15 cellular contexts compared by ENCODE assay signal in the genomic region with DNA sequence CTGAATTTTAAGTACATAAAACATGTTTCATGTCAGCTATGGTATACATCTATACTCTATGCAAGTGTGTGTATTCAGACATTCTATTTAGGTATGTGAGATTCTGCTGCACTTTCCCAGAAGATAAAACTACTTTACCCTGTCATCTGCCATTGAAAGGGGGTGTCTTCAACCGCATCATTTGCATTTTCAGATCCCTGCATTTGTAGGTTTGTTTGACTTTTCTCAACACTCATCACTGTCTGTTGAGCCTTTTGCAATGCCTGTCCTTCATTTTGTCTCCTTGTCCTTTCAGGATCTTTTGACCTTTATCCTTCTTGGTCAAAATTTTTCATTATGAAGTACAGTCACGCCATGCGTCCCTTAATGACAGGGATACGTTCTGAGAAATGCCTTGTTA.
A peak's percentile ranks its signal among the peaks of the same experiment; 100 is the strongest.
DNase-seq lines count a peak whose midpoint lies in the region; ATAC-seq lines count a peak whose summit lies in the region.
"Had no signal": no experiment of that assay in that cellular context is flagged by ENCODE, and none has a peak within 500 bp of the region (broad histone marks: within the 10 kb centered on the region; RNA-seq: fewer than 3 reads in every experiment).

No MANE protein-coding gene starts in this region.

- H3K27ac Mint-ChIP-seq in naive thymus-derived CD8-positive, alpha-beta T cell = no peak overlapping the region
- H3K27ac Mint-ChIP-seq: activated CD4-positive, alpha-beta memory T cell treated with anti-CD3 and anti-CD28 coated beads for 36 hours; stimulated activated naive CD8-positive, alpha-beta T cell treated with anti-CD3 and anti-CD28 coated beads, Interleukin-15, Interleukin-2, amounts not matched to agents 100 ng/mL and 50 ng/mL, for 24 hours had no signal

- intact Hi-C loops in head of caudate nucleus (cut with DNase I) = no loop called here

- peaks cover 0 to 4% (median 1%) of the 10 kb centered on the region in 5 donors for H3K27me3 Mint-ChIP-seq in naive thymus-derived CD8-positive, alpha-beta T cell
- H3K27me3 Mint-ChIP-seq: activated CD4-positive, alpha-beta memory T cell treated with anti-CD3 and anti-CD28 coated beads for 36 hours; stimulated activated naive CD8-positive, alpha-beta T cell treated with anti-CD3 and anti-CD28 coated beads, Interleukin-15, Interleukin-2, amounts not matched to agents 100 ng/mL and 50 ng/mL, for 24 hours had no signal

- POLR2A ChIA-PET in naive thymus-derived CD8-positive, alpha-beta T cell (lab: Charles Lee) = no interaction called here

- DNase-seq in NAMALWA (ENCODE audit: low spot score) = peak; percentile 76
- no peak for DNase-seq in stimulated activated naive CD4-positive, alpha-beta T cell treated with Interleukin-2 at 50 U/mL for 16 hours (lab: John Stamatoyannopoulos, UW)
- DNase-seq in head of caudate nucleus = no peak
- DNase-seq in naive thymus-derived CD8-positive, alpha-beta T cell = no peak
- no peak for DNase-seq in NCI-H146 (lab: John Stamatoyannopoulos, UW)
- DNase-seq: activated CD4-positive, alpha-beta memory T cell treated with anti-CD3 and anti-CD28 coated beads for 36 hours; activated effector memory CD4-positive, alpha-beta T cell treated with Interleukin-2 at 50 U/mL for 16 hours; HCEC 1CT; NCI-H2227 treated with DMSO at 0.1 percent for 48 hours; retina; stimulated activated CD4-positive, alpha-beta T cell treated with anti-CD3 and anti-CD28 coated beads, Interleukin-2, amount 100 ng/mL, for 48 hours had no signal

- H3K4me1 Mint-ChIP-seq in naive thymus-derived CD8-positive, alpha-beta T cell = peaks cover 0 to 40% (median 2%) of the 10 kb centered on the region in 4 donors

- H3K36me3 Mint-ChIP-seq in naive thymus-derived CD8-positive, alpha-beta T cell = no peaks in the 10 kb centered on the region
- H3K36me3 Mint-ChIP-seq: activated CD4-positive, alpha-beta memory T cell treated with anti-CD3 and anti-CD28 coated beads for 36 hours had no signal

- no peaks in the 10 kb centered on the region for H3K9me3 Mint-ChIP-seq in naive thymus-derived CD8-positive, alpha-beta T cell
- H3K9me3 Mint-ChIP-seq: activated CD4-positive, alpha-beta memory T cell treated with anti-CD3 and anti-CD28 coated beads for 36 hours; stimulated activated naive CD8-positive, alpha-beta T cell treated with anti-CD3 and anti-CD28 coated beads, Interleukin-15, Interleukin-2, amounts not matched to agents 100 ng/mL and 50 ng/mL, for 24 hours had no signal

- H3K4me3 Mint-ChIP-seq in naive thymus-derived CD8-positive, alpha-beta T cell = no peak overlapping the region
- H3K4me3 Mint-ChIP-seq: activated CD4-positive, alpha-beta memory T cell treated with anti-CD3 and anti-CD28 coated beads for 36 hours; stimulated activated naive CD8-positive, alpha-beta T cell treated with anti-CD3 and anti-CD28 coated beads, Interleukin-15, Interleukin-2, amounts not matched to agents 100 ng/mL and 50 ng/mL, for 24 hours had no signal

- peak; percentile 89 for ATAC-seq in GM18508 (IDR thresholded peaks at IDR 0.05; ENCODE audit: insufficient read depth, unreplicated experiment)
- ATAC-seq in GM21423 (IDR thresholded peaks at IDR 0.05; ENCODE audit: unreplicated experiment) = peak; percentile 78
- peak; percentile 63 for ATAC-seq in HG02973 (IDR thresholded peaks at IDR 0.05; ENCODE audit: unreplicated experiment)
- no peak for ATAC-seq in naive thymus-derived CD8-positive, alpha-beta T cell

Comparison
In these comparisons a context has a peak if more than half of its experiments do, and no peak if none do; other contexts are left out.
1. ATAC-seq: peak in GM18508 (single experiment), GM21423 (single experiment) and HG02973 (single experiment); none in naive thymus-derived CD8-positive, alpha-beta T cell (0 of 2).